9 cellular contexts compared by ENCODE assay signal in genomic region chr19:3983936-3984583, GRCh38. TPM values are rescaled to one million over a fixed set of nuclear protein-coding genes. Genes with fewer than 3 reads are reported as not detected.
DNase-seq lines count a peak whose midpoint lies in the region; ATAC-seq, FAIRE-seq and TF ChIP-seq lines count a peak whose summit lies in the region.
"Had no signal": no experiment of that assay in that cellular context is flagged by ENCODE, and none has a peak within 500 bp of the region (broad histone marks: within the 10 kb centered on the region; RNA-seq: fewer than 3 reads in every experiment).

No MANE protein-coding gene starts in this region.

- CTCF ChIA-PET in activated CD8-positive, alpha-beta T cell treated with anti-CD3 and anti-CD28 coated beads, Interleukin-2, amount 10 ng/mL, durations not matched to agents 7 days and 5 days (lab: Charles Lee), result interaction anchor here (0.8 kb wide), 1 partner anchor 156 kb away, joined by 3 read pairs; no protein-coding TSS in a partner anchor

- no peak for ATAC-seq in activated CD8-positive, alpha-beta T cell treated with anti-CD3 and anti-CD28 coated beads, Interleukin-2, amount 10 ng/mL, durations not matched to agents 7 days and 5 days

- H3K27ac Mint-ChIP-seq in activated CD8-positive, alpha-beta T cell treated with anti-CD3 and anti-CD28 coated beads, Interleukin-2, amount 10 ng/mL, durations not matched to agents 7 days and 5 days, result peak overlapping the region; percentile 92
- peak overlapping the region; percentile 99 for H3K27ac Mint-ChIP-seq in progenitor cell of endocrine pancreas

- H3K9me3 Mint-ChIP-seq in activated CD8-positive, alpha-beta T cell treated with anti-CD3 and anti-CD28 coated beads, Interleukin-2, amount 10 ng/mL, durations not matched to agents 7 days and 5 days (ENCODE audit: insufficient read depth), result no peaks in the 10 kb centered on the region
- no peaks in the 10 kb centered on the region for H3K9me3 Mint-ChIP-seq in progenitor cell of endocrine pancreas (ENCODE audit: low read depth)

- no peak for TF ChIP-seq CTCF in AG10803 (conservative IDR thresholded peaks at IDR 0.05; ENCODE audit: low read length)
- TF ChIP-seq CTCF in foreskin fibroblast (IDR thresholded peaks at IDR 0.05; ENCODE audit: low read depth, low read length), result no peak
- TF ChIP-seq CTCF in progenitor cell of endocrine pancreas (IDR thresholded peaks at IDR 0.05; ENCODE audit: unreplicated experiment), result no peak
- no peak for TF ChIP-seq CTCF in GM10266 (IDR thresholded peaks at IDR 0.05; ENCODE audit: control insufficient read depth, insufficient read depth, low read depth, missing control alignments)

- 0 out of 2 replicates have a peak, but pooled peaks have one; percentile 17 for TF ChIP-seq POLR2A in H54 (IDR thresholded peaks at IDR 0.05; ENCODE audit: low read depth, low read length)

- no peak for FAIRE-seq in H54 (lab: Jason Lieb, UNC)

- POLR2A ChIA-PET in activated CD8-positive, alpha-beta T cell treated with anti-CD3 and anti-CD28 coated beads, Interleukin-2, amount 10 ng/mL, durations not matched to agents 7 days and 5 days (lab: Charles Lee), result interaction anchor here (0.6 to 3.3 kb wide), 4 partner anchors 13 to 1352 kb away, joined by 3 to 32 read pairs (median 10); partner anchors contain the start of genes DAPK3 and PIAS4

- DNase-seq in AG10803 (ENCODE audit: low read depth) (peak; percentile 66), H54 (ENCODE audit: insufficient read length, low spot score) (no peak), foreskin fibroblast (peak; percentile 52 to 71), progenitor cell of endocrine pancreas (ENCODE audit: low spot score, unreplicated experiment) (no peak), GM10266 (ENCODE audit: extremely low spot score) (no peak), HT-29 (ENCODE audit: low spot score) (no peak), DMS153 (lab: John Stamatoyannopoulos, UW) (no peak)
- DNase-seq in activated CD8-positive, alpha-beta T cell treated with anti-CD3 and anti-CD28 coated beads, Interleukin-2, amount 10 ng/mL, durations not matched to agents 7 days and 5 days, result peak; percentile 33

- H3K4me3 ChIP-seq in AG10803 (ENCODE audit: low read length), result peak overlapping the region; percentile 83
- H3K4me3 ChIP-seq in foreskin fibroblast (ENCODE audit: low read depth in 1 of 2, low read length in 2 of 2), result peak overlapping the region; percentile 81 to 87

- H3K36me3 Mint-ChIP-seq in activated CD8-positive, alpha-beta T cell treated with anti-CD3 and anti-CD28 coated beads, Interleukin-2, amount 10 ng/mL, durations not matched to agents 7 days and 5 days (ENCODE audit: low read depth), result peaks cover 57% of the 10 kb centered on the region
- peaks cover 29% of the 10 kb centered on the region for H3K36me3 Mint-ChIP-seq in progenitor cell of endocrine pancreas (ENCODE audit: insufficient read depth)

- H3K4me3 Mint-ChIP-seq in activated CD8-positive, alpha-beta T cell treated with anti-CD3 and anti-CD28 coated beads, Interleukin-2, amount 10 ng/mL, durations not matched to agents 7 days and 5 days, result peak overlapping the region; percentile 95
- peak overlapping the region; percentile 98 for H3K4me3 Mint-ChIP-seq in progenitor cell of endocrine pancreas (ENCODE audit: low read depth)

- peaks cover 49% of the 10 kb centered on the region for H3K4me1 Mint-ChIP-seq in activated CD8-positive, alpha-beta T cell treated with anti-CD3 and anti-CD28 coated beads, Interleukin-2, amount 10 ng/mL, durations not matched to agents 7 days and 5 days (ENCODE audit: low read depth)
- H3K4me1 Mint-ChIP-seq in progenitor cell of endocrine pancreas (ENCODE audit: low read depth), result peaks cover 23% of the 10 kb centered on the region

- no peaks in the 10 kb centered on the region for H3K27me3 Mint-ChIP-seq in activated CD8-positive, alpha-beta T cell treated with anti-CD3 and anti-CD28 coated beads, Interleukin-2, amount 10 ng/mL, durations not matched to agents 7 days and 5 days (ENCODE audit: low read depth)
- H3K27me3 Mint-ChIP-seq in progenitor cell of endocrine pancreas, result no peaks in the 10 kb centered on the region

RNA-seq across cellular contexts. Expression of gene EEF2, which starts 1.2 kb away (rescaled TPM):
- total RNA-seq in activated CD8-positive, alpha-beta T cell treated with anti-CD3 and anti-CD28 coated beads, Interleukin-2, amount 10 ng/mL, durations not matched to agents 7 days and 5 days, result 1,000 to 10,000 TPM; 1,524 to 1,558 TPM
- total RNA-seq in progenitor cell of endocrine pancreas, result 3,028 and 3,054 TPM in 2 replicates
- 2,153 and 2,165 TPM in 2 replicates for total RNA-seq in HT-29 (2014; rRNA removed; shearing (Covaris generic))

RNA-seq across cellular contexts. Expression of gene DAPK3, which starts 13.2 kb away (rescaled TPM):
- 10 to 100 TPM; 43.0 to 44.9 TPM for total RNA-seq in activated CD8-positive, alpha-beta T cell treated with anti-CD3 and anti-CD28 coated beads, Interleukin-2, amount 10 ng/mL, durations not matched to agents 7 days and 5 days
- total RNA-seq in progenitor cell of endocrine pancreas, result 105 and 106 TPM in 2 replicates
- 75.4 and 84.8 TPM in 2 replicates for total RNA-seq in HT-29 (2014; rRNA removed; shearing (Covaris generic))

RNA-seq across cellular contexts. Expression of gene PIAS4, which starts 23.5 kb away (rescaled TPM):
- 10 to 100 TPM; 34.2 to 35.6 TPM for total RNA-seq in activated CD8-positive, alpha-beta T cell treated with anti-CD3 and anti-CD28 coated beads, Interleukin-2, amount 10 ng/mL, durations not matched to agents 7 days and 5 days
- 55.3 and 56.3 TPM in 2 replicates for total RNA-seq in progenitor cell of endocrine pancreas
- 40.6 and 40.8 TPM in 2 replicates for total RNA-seq in HT-29 (2014; rRNA removed; shearing (Covaris generic))

RNA-seq across cellular contexts. Expression of gene NMRK2, which starts 51.2 kb away (rescaled TPM):
- not detected for total RNA-seq in activated CD8-positive, alpha-beta T cell treated with anti-CD3 and anti-CD28 coated beads, Interleukin-2, amount 10 ng/mL, durations not matched to agents 7 days and 5 days
- 1.4 and 2.3 TPM in 2 replicates for total RNA-seq in progenitor cell of endocrine pancreas
- total RNA-seq in HT-29 (2014; rRNA removed; shearing (Covaris generic)), result not detected in 2 replicates
- total RNA-seq: HT1080 had no signal

Comparison
In these comparisons a context has a peak if more than half of its experiments do, and no peak if none do; other contexts are left out.
1. DNase-seq: peak in AG10803 (single experiment), activated CD8-positive, alpha-beta T cell treated with anti-CD3 and anti-CD28 coated beads, Interleukin-2, amount 10 ng/mL, durations not matched to agents 7 days and 5 days (single experiment) and foreskin fibroblast (2 of 2); none in H54 (single experiment), progenitor cell of endocrine pancreas (single experiment), GM10266 (single experiment), HT-29 (single experiment) and DMS153 (single experiment).